In the genomic region with DNA sequence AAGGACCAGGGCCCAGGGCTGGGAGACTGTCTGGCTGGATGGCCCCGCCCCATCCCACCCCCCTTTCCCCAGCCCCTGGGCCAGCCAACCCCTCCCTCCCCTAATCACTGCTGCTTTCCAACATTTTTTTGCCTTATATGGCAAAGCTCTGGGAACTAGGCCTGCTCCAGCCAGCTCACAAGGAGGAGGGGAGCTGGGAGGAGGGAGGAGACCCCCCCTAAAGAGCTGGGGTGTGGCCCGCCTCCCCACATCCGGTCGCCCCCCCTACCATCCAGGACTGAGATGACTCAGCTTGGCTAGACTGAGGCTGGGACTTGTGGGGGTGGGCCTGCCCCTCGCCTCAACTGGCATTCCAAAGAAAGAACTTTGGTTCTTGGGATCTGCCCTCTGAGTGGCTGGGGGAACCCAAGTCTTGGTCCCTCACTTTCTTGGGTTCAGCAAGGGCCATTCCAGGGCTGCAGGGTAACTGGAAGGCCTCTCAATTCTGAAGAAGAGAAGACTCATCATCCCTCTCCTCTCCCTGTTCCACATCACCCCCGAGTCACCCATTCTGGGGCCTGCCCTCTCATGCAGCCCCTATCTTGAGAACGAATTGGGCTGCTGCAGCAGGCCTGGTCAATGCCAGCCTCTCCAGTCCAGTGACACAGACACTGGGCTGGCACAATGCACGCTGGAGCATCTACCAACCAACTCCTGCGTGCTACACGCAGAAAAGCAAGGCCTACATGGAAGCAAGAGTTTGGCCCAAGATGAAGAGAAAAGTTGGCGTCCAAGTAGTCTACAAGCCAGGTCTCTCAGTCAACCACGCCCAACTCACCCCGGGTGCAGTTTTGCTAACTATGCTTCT, we compare ENCODE assay signal across 8 cellular contexts.
A peak's percentile ranks its signal among the peaks of the same experiment; 100 is the strongest.
DNase-seq lines count a peak whose midpoint lies in the region; FAIRE-seq lines count a peak whose summit lies in the region.

No MANE protein-coding gene starts in this region.

- DNase-seq in NOMO-1 (lab: John Stamatoyannopoulos, UW; ENCODE audit: unreplicated experiment in 2 of 2) (peak; percentile 26 to 56), NOMO-1 treated with dmso at 0.1 percent for 144 hours (lab: John Stamatoyannopoulos, UW; ENCODE audit: unreplicated experiment) (no peak), NCI-H446 (lab: John Stamatoyannopoulos, UW) (peak; percentile 57 to 82), middle frontal gyrus (ENCODE audit: extremely low spot score, low spot score) (peak; percentile 18), NCI-H187 (lab: John Stamatoyannopoulos, UW) (no peak)
- DNase-seq in activated CD8-positive, alpha-beta memory T cell treated with anti-CD3 and anti-CD28 coated beads, Interleukin-2, amount 50 U/mL, for 1 hour (ENCODE audit: extremely low read depth), result peak; percentile 68
- peak; percentile 39 to 65 for DNase-seq in stimulated activated CD8-positive, alpha-beta memory T cell treated with anti-CD3 and anti-CD28 coated beads, Interleukin-4, amount 100 ng/mL, for 4 hours (ENCODE audit: low read depth in 2 of 2, low spot score in 1 of 2)

- FAIRE-seq in endometrium (lab: Jason Lieb, UNC), result peak; percentile 45

Comparison
In these comparisons a context has a peak if more than half of its experiments do, and no peak if none do; other contexts are left out.
1. DNase-seq: peak in NOMO-1 (2 of 2), NCI-H446 (2 of 2), activated CD8-positive, alpha-beta memory T cell treated with anti-CD3 and anti-CD28 coated beads, Interleukin-2, amount 50 U/mL, for 1 hour (single experiment), middle frontal gyrus (single experiment) and stimulated activated CD8-positive, alpha-beta memory T cell treated with anti-CD3 and anti-CD28 coated beads, Interleukin-4, amount 100 ng/mL, for 4 hours (2 of 2); none in NOMO-1 treated with dmso at 0.1 percent for 144 hours (single experiment) and NCI-H187 (0 of 2).